In genomic region chrX:13658602-13659001, GRCh38 we compare ENCODE assay signal across 8 cellular contexts. TPM values are rescaled to one million over a fixed set of nuclear protein-coding genes. Genes with fewer than 3 reads are reported as not detected.
DNase-seq lines count a peak whose midpoint lies in the region; ATAC-seq, FAIRE-seq and TF ChIP-seq lines count a peak whose summit lies in the region.

No MANE protein-coding gene starts in this region.

- no peak for TF ChIP-seq EP300 in K562 (IDR thresholded peaks at IDR 0.05; ENCODE audit: low read length)

- CTCF ChIA-PET in AG04450 (lab: Charles Lee) = interaction anchor here (0.6 to 1.3 kb wide), 4 partner anchors 30 to 170 kb away, joined by 3 to 5 read pairs (median 4); partner anchors contain the start of gene RAB9A
- CTCF ChIA-PET in K562 (lab: Yijun Ruan, JAX; ENCODE audit: low intra/inter-chr PET ratio) = interaction anchor here (1.5 to 2.3 kb wide), 2 partner anchors 90 to 374 kb away, joined by 6 to 19 read pairs; no protein-coding TSS in a partner anchor

- DNase-seq in AG04450 (ENCODE audit: low read depth, low spot score) (no peak), NCI-H345 treated with DMSO at 0.1 percent for 48 hours (lab: John Stamatoyannopoulos, UW; ENCODE audit: unreplicated experiment) (peak; percentile 7), K562 (ENCODE audit: extremely low read depth in 1 of 4, low spot score in 3 of 4) (peak; percentile 12 to 58 (median 22)), immature natural killer cell (peak; percentile 51 to 64 (median 61)), mucosa of gallbladder (ENCODE audit: low spot score) (no peak), NK-92 (lab: John Stamatoyannopoulos, UW; ENCODE audit: unreplicated experiment) (no peak)

- H3K36me3 ChIP-seq in K562 (ENCODE audit: control insufficient read depth, insufficient read depth, low read length) (peaks cover 11% of the 10 kb centered on the region; the same call in 2 of the 3 replicates), subcutaneous abdominal adipose tissue (ENCODE audit: control insufficient read depth in 5 of 5, insufficient read depth in 5 of 5, low read length in 5 of 5) (peaks cover 0 to 4% (median 3%) of the 10 kb centered on the region in 5 donors)

- H2AFZ ChIP-seq in K562 (ENCODE audit: low read depth, low read length) = peak overlapping the region; percentile 22; the same call in 1 of the 2 replicates

- H3K9me1 ChIP-seq in K562 (ENCODE audit: control insufficient read depth, insufficient read depth, low read length) = no peaks in the 10 kb centered on the region

- H3K27me3 Mint-ChIP-seq in immature natural killer cell (ENCODE audit: low read depth in 3 of 3) = peaks cover 0 to 3% (median 2%) of the 10 kb centered on the region in 3 donors

- no peak overlapping the region for H3K4me3 ChIP-seq in AG04450 (ENCODE audit: low read depth, low read length)
- H3K4me3 ChIP-seq in K562 = no peak overlapping the region
- no peak overlapping the region for H3K4me3 ChIP-seq in subcutaneous abdominal adipose tissue (ENCODE audit: low read depth in 1 of 5, low read length in 5 of 5)

- intact Hi-C loops in K562 (cut with micrococcal nuclease) = loop anchor here (1.0 to 2.0 kb wide), 3 partner anchors 32 to 374 kb away; no protein-coding TSS in a partner anchor

- H3K9ac ChIP-seq in K562 (ENCODE audit: insufficient read depth in 1 of 2, low read depth in 2 of 2, low read length in 2 of 2) (no peak overlapping the region), subcutaneous abdominal adipose tissue (ENCODE audit: low read length in 5 of 5) (no peak overlapping the region)

- H3K79me2 ChIP-seq in K562 (ENCODE audit: control insufficient read depth, insufficient read depth, low read length) = peaks cover 15% of the 10 kb centered on the region

- no peak overlapping the region for H3K4me2 ChIP-seq in K562 (ENCODE audit: insufficient read depth, low read length)

- BruUV-seq in K562 (replicated peaks; lab: Mats Ljungman, UMichigan) = no TSS peak

- H3K9me3 ChIP-seq in AG04450 (ENCODE audit: control insufficient read depth, insufficient read depth, low read length) (no peaks in the 10 kb centered on the region), K562 (replicated peaks; ENCODE audit: control insufficient read depth, insufficient read depth, low read depth, low read length) (no peaks in the 10 kb centered on the region), subcutaneous abdominal adipose tissue (ENCODE audit: control insufficient read depth in 5 of 5, low read length in 5 of 5) (no peaks in the 10 kb centered on the region)

- H4K20me1 ChIP-seq in K562 (replicated peaks; ENCODE audit: control insufficient read depth, insufficient read depth, low read length) = no peaks in the 10 kb centered on the region

- peak overlapping the region in 2 of 5 donors; percentile 65 to 69 for H3K4me3 Mint-ChIP-seq in immature natural killer cell

- peak; percentile 81 to 88 for TF ChIP-seq RAD21 in K562 (CRISPR knock-in tag; conservative IDR thresholded peaks at IDR 0.05 in 1 of 2, IDR thresholded peaks at IDR 0.05 in 1 of 2)

- H3K27ac ChIP-seq in AG04450 (ENCODE audit: low read depth, low read length) (no peak overlapping the region), K562 (ENCODE audit: extremely low read depth, low read depth, low read length) (no peak overlapping the region), subcutaneous abdominal adipose tissue (ENCODE audit: low read depth, low read length) (peak overlapping the region; percentile 51)

- 0% methylated on average over 2 of the region's 2 CpGs for WGBS in K562 (ENCODE audit: insufficient coverage, low coverage, missing lambda C conversion rate)

- H3K4me1 ChIP-seq in K562 (replicated peaks in 1 of 2; ENCODE audit: control insufficient read depth in 2 of 2, insufficient read depth in 2 of 2, low read length in 2 of 2) (peaks cover 0 to 3% of the 10 kb centered on the region in 2 experiments; a peak in 2 of 5 replicates), subcutaneous abdominal adipose tissue (ENCODE audit: control insufficient read depth in 5 of 5, insufficient read depth in 5 of 5, low read length in 5 of 5) (peaks cover 2 to 22% (median 8%) of the 10 kb centered on the region in 5 donors)

- FAIRE-seq in K562 (lab: Jason Lieb, UNC) = peak; percentile 49

- POLR2A ChIA-PET in AG04450 (lab: Yijun Ruan, JAX) = interaction anchor here (1.0 kb wide), 1 partner anchor 76 kb away, joined by 3 read pairs; the partner anchor contains the start of gene OFD1
- POLR2A ChIA-PET in K562 (lab: Yijun Ruan, JAX) = interaction anchor here (1.0 kb wide), 1 partner anchor 11 kb away, joined by 6 read pairs; no protein-coding TSS in a partner anchor

- peaks cover 12 to 30% of the 10 kb centered on the region in 2 donors for H3K4me1 Mint-ChIP-seq in immature natural killer cell

- H3K9me3 Mint-ChIP-seq in immature natural killer cell = no peaks in the 10 kb centered on the region

- in situ Hi-C loops in K562 (cut with MboI) = loop anchor here (25.0 kb wide), 1 partner anchor 696 kb away; no protein-coding TSS in a partner anchor

- no peak for TF ChIP-seq POLR2A in K562 (conservative IDR thresholded peaks at IDR 0.05)

- H3K27ac Mint-ChIP-seq in immature natural killer cell = peak overlapping the region; percentile 16 to 85 (median 76)

- peaks cover 7 to 48% (median 40%) of the 10 kb centered on the region in 3 donors for H3K36me3 Mint-ChIP-seq in immature natural killer cell

- ATAC-seq in K562 = peak; percentile 76

- TF ChIP-seq CTCF in AG04450 (IDR thresholded peaks at IDR 0.05; ENCODE audit: low read depth, low read length) (peak; percentile 58), GM12872 (IDR thresholded peaks at IDR 0.05; ENCODE audit: insufficient read depth, low read depth, low read length) (peak; percentile 36; the same call in 2 of the 3 replicates), K562 (IDR thresholded peaks at IDR 0.05 in 2 of 3, conservative IDR thresholded peaks at IDR 0.05 in 1 of 3; ENCODE audit: insufficient read depth in 2 of 3, low read depth in 1 of 3, low read length in 3 of 3) (peak; percentile 52 to 72 (median 55); a peak in 5 of 6 replicates)

- no peaks in the 10 kb centered on the region for H3K27me3 ChIP-seq in AG04450 (ENCODE audit: control insufficient read depth, insufficient read depth, low read length)
- no peaks in the 10 kb centered on the region for H3K27me3 ChIP-seq in K562 (ENCODE audit: control insufficient read depth in 2 of 2, insufficient read depth in 2 of 2, low read length in 2 of 2)
- H3K27me3 ChIP-seq in subcutaneous abdominal adipose tissue (ENCODE audit: control insufficient read depth in 5 of 5, insufficient read depth in 4 of 5, low read length in 5 of 5) = peaks cover 0 to 4% (median 0%) of the 10 kb centered on the region in 5 donors

TF ChIP-seq in K562, 482 proteins besides CTCF, POLR2A, EP300 and RAD21 (continues in another document):
- no peak for TF ChIP-seq E2F3 (CRISPR knock-in tag; IDR thresholded peaks at IDR 0.05)

RNA-seq across cellular contexts. Expression of gene TCEANC, which starts 5.7 kb away (rescaled TPM):
- polyA plus RNA-seq in AG04450 (2011; rRNA removed) (1.2 and 1.7 TPM in 2 replicates), K562 (2011; rRNA removed) (2.5 and 2.8 TPM in 2 replicates), K562 (2014; fragmentation: Illumina TruSeq; extraction: Trizol) (1.7 and 2.0 TPM in 2 replicates), K562 (2014; fragmentation: Nextera tagmentation; extraction: Ambion mirVana) (1 to 10 TPM; 2.0 to 2.3 TPM), K562 (2014; rRNA removed) (1.6 and 1.7 TPM in 2 replicates), immature natural killer cell (10 to 100 TPM in 1 of 3 donors, 1 to 10 TPM in 2; 5.8 to 10.8 (median 7.1) TPM)
- 1.0 and 1.1 TPM in 2 replicates for polyA minus RNA-seq in AG04450 (2011; rRNA and poly(A)+ RNA removed)
- 3.6 and 6.2 TPM in 2 replicates for total RNA-seq in K562 (2011; cell fraction: chromatin; rRNA removed; ENCODE audit: low replicate concordance)
- 2.2 and 2.9 TPM in 2 replicates for total RNA-seq in K562 (2011; cell fraction: nucleolus; rRNA removed)
- total RNA-seq in K562 (2011; cell fraction: nucleoplasm; rRNA removed) = 3.7 and 5.6 TPM in 2 replicates
- total RNA-seq in K562 (2014; rRNA removed) (0.98 and 1.2 TPM in 2 replicates), K562 (2014; rRNA removed; fragmentation: Illumina TruSeq; extraction: Trizol) (2.2 and 2.4 TPM in 2 replicates), K562 (2015; rRNA removed; fragmentation: Illumina TruSeq; extraction: Trizol) (2.0 and 2.2 TPM in 2 replicates), K562 (2021) (1.5 and 1.9 TPM in 2 replicates), mucosa of gallbladder (4.0 TPM)
- 0.48 and 0.88 TPM in 2 replicates for polyA plus RNA-seq in K562 (2011; cell fraction: cytosol; rRNA removed)
- polyA plus RNA-seq in K562 (2011; cell fraction: nucleus; rRNA removed) = 1.5 and 3.1 TPM in 2 replicates
- polyA plus RNA-seq in K562 (2012) = 0.91 and 1.6 TPM in 2 replicates
- polyA minus RNA-seq in K562 (2011; rRNA and poly(A)+ RNA removed) = 3.5 and 7.0 TPM in 2 replicates
- polyA minus RNA-seq in K562 (2011; cell fraction: cytosol; rRNA and poly(A)+ RNA removed) = 0.91 and 1.0 TPM in 2 replicates
- polyA minus RNA-seq in K562 (2011; cell fraction: nucleus; rRNA and poly(A)+ RNA removed) = 0.94 and 4.8 TPM in 2 replicates

RNA-seq across cellular contexts. Expression of gene RAB9A, which starts 30.3 kb away (rescaled TPM):
- polyA plus RNA-seq in AG04450 (2011; rRNA removed) (27.9 and 41.7 TPM in 2 replicates), K562 (2011; rRNA removed) (13.5 and 16.1 TPM in 2 replicates), K562 (2014; fragmentation: Illumina TruSeq; extraction: Trizol) (17.6 and 20.5 TPM in 2 replicates), K562 (2014; fragmentation: Nextera tagmentation; extraction: Ambion mirVana) (10 to 100 TPM; 14.8 to 15.5 TPM), K562 (2014; rRNA removed) (19.2 and 20.8 TPM in 2 replicates), immature natural killer cell (10 to 100 TPM; 45.8 to 70.2 (median 48.0) TPM)
- polyA minus RNA-seq in AG04450 (2011; rRNA and poly(A)+ RNA removed) = 7.9 and 10.6 TPM in 2 replicates
- 5.0 and 12.8 TPM in 2 replicates for total RNA-seq in K562 (2011; cell fraction: chromatin; rRNA removed; ENCODE audit: low replicate concordance)
- total RNA-seq in K562 (2011; cell fraction: nucleolus; rRNA removed) = 2.5 and 5.3 TPM in 2 replicates
- 6.5 and 10.2 TPM in 2 replicates for total RNA-seq in K562 (2011; cell fraction: nucleoplasm; rRNA removed)
- total RNA-seq in K562 (2014; rRNA removed) (13.5 and 17.3 TPM in 2 replicates), K562 (2014; rRNA removed; fragmentation: Illumina TruSeq; extraction: Trizol) (19.0 and 19.7 TPM in 2 replicates), K562 (2015; rRNA removed; fragmentation: Illumina TruSeq; extraction: Trizol) (17.7 and 18.4 TPM in 2 replicates), K562 (2021) (17.8 and 18.3 TPM in 2 replicates), mucosa of gallbladder (32.2 TPM)
- 6.9 and 12.9 TPM in 2 replicates for polyA plus RNA-seq in K562 (2011; cell fraction: cytosol; rRNA removed)
- 5.0 and 8.8 TPM in 2 replicates for polyA plus RNA-seq in K562 (2011; cell fraction: nucleus; rRNA removed)
- 13.8 and 15.4 TPM in 2 replicates for polyA plus RNA-seq in K562 (2012)
- polyA minus RNA-seq in K562 (2011; rRNA and poly(A)+ RNA removed) = 12.5 and 18.7 TPM in 2 replicates
- polyA minus RNA-seq in K562 (2011; cell fraction: cytosol; rRNA and poly(A)+ RNA removed) = 3.2 and 5.9 TPM in 2 replicates
- polyA minus RNA-seq in K562 (2011; cell fraction: nucleus; rRNA and poly(A)+ RNA removed) = 2.8 and 3.9 TPM in 2 replicates

Comparison
In these comparisons a context has a peak if more than half of its experiments do, and no peak if none do; other contexts are left out.
1. DNase-seq: peak in NCI-H345 treated with DMSO at 0.1 percent for 48 hours (single experiment), K562 (4 of 4) and immature natural killer cell (3 of 3); none in AG04450 (single experiment), mucosa of gallbladder (single experiment) and NK-92 (single experiment).
2. Peak in every context shown above with its lines, with median percentiles within 50 percentile points of each other: CTCF ChIP-seq.